14 cellular contexts compared by ENCODE assay signal in the genomic region with DNA sequence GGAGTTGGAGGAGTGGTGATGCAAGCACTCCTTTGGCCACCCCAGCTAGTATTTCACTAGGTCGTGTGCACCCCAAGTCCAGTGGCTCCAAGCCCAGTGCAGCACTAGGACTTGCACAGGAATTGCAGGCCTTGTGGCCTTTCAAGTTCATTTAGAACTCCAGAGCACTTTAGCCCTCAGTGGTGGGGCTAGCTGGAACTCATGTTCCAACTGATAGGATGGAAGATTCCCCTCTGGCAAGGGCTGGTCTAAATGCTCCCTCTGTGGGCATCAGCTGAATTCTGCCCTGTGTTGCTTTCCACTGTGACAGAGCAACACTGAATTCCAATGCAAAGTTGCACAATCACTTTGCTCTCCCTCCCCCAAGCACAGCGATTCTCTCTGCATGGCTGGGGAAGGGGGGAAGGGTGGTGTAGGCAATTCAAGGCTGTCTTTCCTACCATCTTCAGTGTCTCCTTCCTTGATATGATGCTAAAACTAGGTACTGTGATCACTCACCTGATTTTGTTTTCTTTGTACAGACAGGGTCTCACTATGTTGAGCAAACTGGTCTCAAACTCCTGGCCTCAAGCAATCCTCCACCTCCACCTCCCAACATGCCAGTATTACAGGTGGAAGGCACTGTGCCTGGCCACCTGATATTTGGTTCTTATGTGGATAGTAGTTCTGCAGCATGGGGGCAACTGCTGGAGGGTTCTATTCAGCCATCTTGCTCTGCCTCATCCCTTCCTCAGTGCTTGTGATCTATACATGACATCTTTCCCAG. TPM values are rescaled to one million over a fixed set of nuclear protein-coding genes. Genes with fewer than 3 reads are reported as not detected.
DNase-seq lines count a peak whose midpoint lies in the region; ATAC-seq and TF ChIP-seq lines count a peak whose summit lies in the region.
"Had no signal": no experiment of that assay in that cellular context is flagged by ENCODE, and none has a peak within 500 bp of the region (broad histone marks: within the 10 kb centered on the region; RNA-seq: fewer than 3 reads in every experiment).

No MANE protein-coding gene starts in this region.

- CTCF ChIA-PET in A673 (lab: Charles Lee): no interaction called here

- H3K4me1 ChIP-seq in A673 (ENCODE audit: insufficient read depth, low read length, poor library complexity, severe bottlenecking) (peaks cover 5% of the 10 kb centered on the region), HUES48 (ENCODE audit: control insufficient read depth, insufficient read depth, low read length) (peaks cover 18% of the 10 kb centered on the region)
- H3K4me1 ChIP-seq: BE2C had no signal

- no peak overlapping the region for H3K4me3 Mint-ChIP-seq in chondrocyte (ENCODE audit: unreplicated experiment)
- H3K4me3 Mint-ChIP-seq: dendritic cell treated with granulocyte-macrophage colony-stimulating factor and Interleukin-4, amounts not matched to agents 40 ng/mL and 50 ng/mL, for 4 days had no signal

- no peaks in the 10 kb centered on the region for H3K27me3 Mint-ChIP-seq in chondrocyte (ENCODE audit: low read depth)
- H3K27me3 Mint-ChIP-seq: dendritic cell treated with granulocyte-macrophage colony-stimulating factor and Interleukin-4, amounts not matched to agents 40 ng/mL and 50 ng/mL, for 4 days had no signal

- ATAC-seq in left lobe of liver: peak; percentile 88

- no peaks in the 10 kb centered on the region for H3K27me3 ChIP-seq in A673 (replicated peaks; ENCODE audit: insufficient read depth, low read depth, low read length, poor library complexity)
- no peaks in the 10 kb centered on the region for H3K27me3 ChIP-seq in HUES48 (ENCODE audit: control insufficient read depth, insufficient read depth, low read length)
- H3K27me3 ChIP-seq: BE2C, neutrophil had no signal

- peaks cover 6% of the 10 kb centered on the region for H3K36me3 Mint-ChIP-seq in chondrocyte (ENCODE audit: low read depth)

- BruUV-seq in A673 (replicated peaks; lab: Mats Ljungman, UMichigan): no TSS peak

- POLR2A ChIA-PET in A673 (lab: Charles Lee; ENCODE audit: low non-redundant PET): no interaction called here

- H3K9me3 Mint-ChIP-seq in chondrocyte (ENCODE audit: low read depth): peaks cover 18% of the 10 kb centered on the region

- H3K9me3 ChIP-seq in A673 (ENCODE audit: low read depth, low read length, poor library complexity, severe bottlenecking) (peaks cover 10% of the 10 kb centered on the region), HUES48 (ENCODE audit: control insufficient read depth, insufficient read depth, low read length) (no peaks in the 10 kb centered on the region)
- H3K9me3 ChIP-seq: BE2C, neutrophil had no signal

- TF ChIP-seq CTCF in A673 (conservative IDR thresholded peaks at IDR 0.05; ENCODE audit: low read depth, low read length): no peak
- TF ChIP-seq CTCF in choroid plexus epithelial cell (conservative IDR thresholded peaks at IDR 0.05; ENCODE audit: low read depth, low read length): peak; percentile 15
- no peak for TF ChIP-seq CTCF in chondrocyte (IDR thresholded peaks at IDR 0.05)

- intact Hi-C loops in A673 (cut with micrococcal nuclease; ENCODE audit: unreplicated experiment): no loop called here

- no peak overlapping the region for H3K9ac ChIP-seq in HUES48 (ENCODE audit: low read depth, low read length)

- H3K27ac ChIP-seq in A673 (ENCODE audit: low read depth, low read length, poor library complexity, severe bottlenecking) (no peak overlapping the region), HUES48 (ENCODE audit: low read depth, low read length) (peak overlapping the region; percentile 14)
- H3K27ac ChIP-seq: neutrophil, WERI-Rb-1 had no signal

- H3K4me3 ChIP-seq in A673 (ENCODE audit: low read depth, low read length, poor library complexity, severe bottlenecking): no peak overlapping the region
- H3K4me3 ChIP-seq in HUES48 (ENCODE audit: low read depth, low read length): no peak overlapping the region
- no peak overlapping the region for H3K4me3 ChIP-seq in choroid plexus epithelial cell (ENCODE audit: low read depth, low read length)

- no peaks in the 10 kb centered on the region for H3K36me3 ChIP-seq in A673 (ENCODE audit: insufficient read depth, low read length, poor library complexity, severe bottlenecking)
- no peaks in the 10 kb centered on the region for H3K36me3 ChIP-seq in HUES48 (ENCODE audit: control insufficient read depth, insufficient read depth, low read length)
- H3K36me3 ChIP-seq: BE2C, WERI-Rb-1 had no signal

- peak; percentile 32 for DNase-seq in A673 (ENCODE audit: low spot score)
- DNase-seq in choroid plexus epithelial cell (ENCODE audit: low read depth): peak; percentile 86
- DNase-seq in left lobe of liver (ENCODE audit: low spot score): peak; percentile 73
- no peak for DNase-seq in NCI-H1694 (lab: John Stamatoyannopoulos, UW)
- no peak for DNase-seq in KG1 (lab: John Stamatoyannopoulos, UW)
- no peak for DNase-seq in chondrocyte (ENCODE audit: low spot score)
- DNase-seq in germinal center (ENCODE audit: low spot score): no peak
- DNase-seq: BE2C; NCI-H2081; stimulated activated CD4-positive, alpha-beta T cell treated with anti-CD3 and anti-CD28 coated beads, Interleukin-4, amount 100 ng/mL, for 4 hours; WERI-Rb-1 had no signal

- H3K4me1 Mint-ChIP-seq in chondrocyte (ENCODE audit: low read depth): peaks cover 15% of the 10 kb centered on the region

- no peak overlapping the region for H3K27ac Mint-ChIP-seq in chondrocyte (ENCODE audit: unreplicated experiment)
- H3K27ac Mint-ChIP-seq: dendritic cell treated with granulocyte-macrophage colony-stimulating factor and Interleukin-4, amounts not matched to agents 40 ng/mL and 50 ng/mL, for 4 days had no signal

RNA-seq across cellular contexts. Expression of gene USF3, which starts 10.3 kb away (rescaled TPM):
- total RNA-seq in A673 (2021) (9.7 and 12.1 TPM in 2 replicates), left lobe of liver (17.9 TPM), chondrocyte (8.6 to 12.5 TPM (median 9.0 TPM) in 3 replicates)

RNA-seq across cellular contexts. Expression of gene NAA50, which starts 59.9 kb away (rescaled TPM):
- total RNA-seq in A673 (2021) (229 and 268 TPM in 2 replicates), left lobe of liver (54.7 TPM), chondrocyte (71.8 to 74.7 TPM (median 72.8 TPM) in 3 replicates)

Comparison
In these comparisons a context has a peak if more than half of its experiments do, and no peak if none do; other contexts are left out.
1. DNase-seq: peak in A673 (single experiment), choroid plexus epithelial cell (single experiment) and left lobe of liver (single experiment); none in NCI-H1694 (single experiment), KG1 (single experiment), chondrocyte (single experiment) and germinal center (single experiment).